In genomic region chr6:123956492-123957139, GRCh38 we compare ENCODE assay signal across 25 cellular contexts.
"Had no signal": no experiment of that assay in that cellular context is flagged by ENCODE, and none has a peak within 500 bp of the region (broad histone marks: within the 10 kb centered on the region; RNA-seq: fewer than 3 reads in every experiment).

No MANE protein-coding gene starts in this region.

- H3K9me3 ChIP-seq: mucosa of descending colon, neutrophil, pancreas, upper lobe of left lung had no signal

- H3K27me3 ChIP-seq: dorsolateral prefrontal cortex, esophagus muscularis mucosa, heart right ventricle, neutrophil, stomach, tibial artery, upper lobe of left lung had no signal

- H3K4me3 ChIP-seq: dorsolateral prefrontal cortex, esophagus muscularis mucosa, heart right ventricle, lung, mucosa of descending colon, pancreas, smooth muscle cell, stomach, tibial artery, upper lobe of left lung had no signal

- H3K4me1 ChIP-seq: esophagus muscularis mucosa, heart right ventricle, pancreas, stomach, tibial artery, upper lobe of left lung had no signal

- H3K27ac ChIP-seq: dorsolateral prefrontal cortex, esophagus muscularis mucosa, heart right ventricle, neutrophil, pancreas, stomach, tibial artery, upper lobe of left lung had no signal

- DNase-seq: dorsolateral prefrontal cortex; effector CD4-positive, alpha-beta T cell; foreskin melanocyte; glutamatergic neuron; heart right ventricle; hippocampal formation; left colon; left ventricle myocardium superior; mesenchymal stem cell; mucosa of descending colon; naive B cell; pancreas; stimulated activated CD4-positive, alpha-beta T cell treated with anti-CD3 and anti-CD28 coated beads, Interleukin-2, amount 100 ng/mL, for 24 hours; stimulated activated CD4-positive, alpha-beta T cell treated with anti-CD3 and anti-CD28 coated beads, Interleukin-4, amount 100 ng/mL, for 24 hours; stimulated activated naive CD4-positive, alpha-beta T cell treated with Interleukin-2 at 50 U/mL for 16 hours; stomach; tibial artery; upper lobe of left lung had no signal

- ATAC-seq: heart right ventricle; left colon; left ventricle myocardium superior; mucosa of descending colon; natural killer cell treated with Interleukin-12 subunit alpha and Interleukin-12 subunit beta and Interleukin-15 and Interleukin-18, amount 100 ng/mL, for 72 hours; pancreas; sciatic nerve; stimulated activated effector memory CD8-positive, alpha-beta T cell treated with anti-CD3 and anti-CD28 coated beads, Interleukin-12 subunit alpha, Interleukin-12 subunit beta, amount 100 ng/mL, for 72 hours had no signal

- H3K36me3 ChIP-seq: esophagus muscularis mucosa, heart right ventricle, neutrophil, pancreas, stomach, tibial artery, upper lobe of left lung had no signal
